Comparison of ENCODE assay signal across 1 cellular context in genomic region chr1:10374442-10374860, GRCh38.
A peak's percentile ranks its signal among the peaks of the same experiment; 100 is the strongest.
TF ChIP-seq lines count a peak whose summit lies in the region.

No MANE protein-coding gene starts in this region.

TF ChIP-seq in K562, 482 proteins besides CTCF, POLR2A, EP300 and RAD21 (continued from another document):
- TF ChIP-seq CHD7 (IDR thresholded peaks at IDR 0.05; ENCODE audit: low read depth, low read length) (no peak), ZNF584 (CRISPR knock-in tag; IDR thresholded peaks at IDR 0.05; ENCODE audit: low read depth) (peak; percentile 86; the same call in 1 of the 2 replicates), TAF15 (IDR thresholded peaks at IDR 0.05; ENCODE audit: low read depth, low read length) (no peak), KAT7 (CRISPR knock-in tag; IDR thresholded peaks at IDR 0.05; ENCODE audit: borderline replicate concordance) (no peak), ZBTB34 (CRISPR knock-in tag; IDR thresholded peaks at IDR 0.05) (peak; percentile 6; the same call in 1 of the 2 replicates), FUS (optimal IDR thresholded peaks at IDR 0.05; ENCODE audit: low read depth, low read length) (no peak), ZNF3 (CRISPR knock-in tag; IDR thresholded peaks at IDR 0.05) (no peak), ZBTB33 (CRISPR knock-in tag; IDR thresholded peaks at IDR 0.05) (no peak), RBM14 (IDR thresholded peaks at IDR 0.05; ENCODE audit: borderline replicate concordance, insufficient read depth, low read depth, low read length) (no peak), FOXP1 (CRISPR knock-in tag; IDR thresholded peaks at IDR 0.05) (no peak), MLX (CRISPR knock-in tag; conservative IDR thresholded peaks at IDR 0.05) (no peak), RBM15 (IDR thresholded peaks at IDR 0.05; ENCODE audit: insufficient read depth, low read length) (no peak), PTTG1 (tag; IDR thresholded peaks at IDR 0.05; ENCODE audit: low read depth) (peak; percentile 36; the same call in 1 of the 2 replicates), MECOM (CRISPR knock-in tag; IDR thresholded peaks at IDR 0.05) (no peak; the same call in 1 of the 2 replicates), ZNF507 (tag; conservative IDR thresholded peaks at IDR 0.05) (no peak), ZNF644 (tag; IDR thresholded peaks at IDR 0.05; ENCODE audit: low read depth) (no peak; the same call in 1 of the 2 replicates), MCM7 (IDR thresholded peaks at IDR 0.05) (no peak), ZNF655 (CRISPR knock-in tag; IDR thresholded peaks at IDR 0.05) (no peak), PHB2 (IDR thresholded peaks at IDR 0.05; ENCODE audit: low read depth) (no peak), CEBPG (CRISPR knock-in tag; IDR thresholded peaks at IDR 0.05) (peak; percentile 80), CEBPG (tag; conservative IDR thresholded peaks at IDR 0.05 in 1 of 2, IDR thresholded peaks at IDR 0.05 in 1 of 2) (peak; percentile 96 to 97), RBBP5 (IDR thresholded peaks at IDR 0.05; ENCODE audit: borderline replicate concordance, insufficient read depth, low read length, poor library complexity, severe bottlenecking) (no peak), ZFX (CRISPR knock-in tag; IDR thresholded peaks at IDR 0.05) (no peak), NR2C1 (IDR thresholded peaks at IDR 0.05) (no peak), NR2C1 (tag; IDR thresholded peaks at IDR 0.05) (peak; percentile 66; the same call in 1 of the 2 replicates), BHLHE40 (IDR thresholded peaks at IDR 0.05; ENCODE audit: low read length) (no peak), ZNF311 (CRISPR knock-in tag; IDR thresholded peaks at IDR 0.05) (0 out of 2 replicates have a peak, but pooled peaks have one; percentile 58), GABPA (tag; conservative IDR thresholded peaks at IDR 0.05; ENCODE audit: low read depth) (0 out of 2 replicates have a peak, but pooled peaks have one; percentile 36), PPARD (CRISPR knock-in tag; IDR thresholded peaks at IDR 0.05) (no peak), ATF7 (IDR thresholded peaks at IDR 0.05) (peak; percentile 64)
- TF ChIP-seq, protein P1, sequence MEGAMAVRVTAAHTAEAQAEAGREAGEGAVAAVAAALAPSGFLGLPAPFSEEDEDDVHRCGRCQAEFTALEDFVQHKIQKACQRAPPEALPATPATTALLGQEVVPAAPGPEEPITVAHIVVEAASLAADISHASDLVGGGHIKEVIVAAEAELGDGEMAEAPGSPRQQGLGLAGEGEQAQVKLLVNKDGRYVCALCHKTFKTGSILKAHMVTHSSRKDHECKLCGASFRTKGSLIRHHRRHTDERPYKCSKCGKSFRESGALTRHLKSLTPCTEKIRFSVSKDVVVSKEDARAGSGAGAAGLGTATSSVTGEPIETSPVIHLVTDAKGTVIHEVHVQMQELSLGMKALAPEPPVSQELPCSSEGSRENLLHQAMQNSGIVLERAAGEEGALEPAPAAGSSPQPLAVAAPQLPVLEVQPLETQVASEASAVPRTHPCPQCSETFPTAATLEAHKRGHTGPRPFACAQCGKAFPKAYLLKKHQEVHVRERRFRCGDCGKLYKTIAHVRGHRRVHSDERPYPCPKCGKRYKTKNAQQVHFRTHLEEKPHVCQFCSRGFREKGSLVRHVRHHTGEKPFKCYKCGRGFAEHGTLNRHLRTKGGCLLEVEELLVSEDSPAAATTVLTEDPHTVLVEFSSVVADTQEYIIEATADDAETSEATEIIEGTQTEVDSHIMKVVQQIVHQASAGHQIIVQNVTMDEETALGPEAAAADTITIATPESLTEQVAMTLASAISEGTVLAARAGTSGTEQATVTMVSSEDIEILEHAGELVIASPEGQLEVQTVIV (CRISPR knock-in tag; IDR thresholded peaks at IDR 0.05; ENCODE audit: borderline replicate concordance) = no peak
